ENCODE assay signal across 1 cellular context in genomic region chr2:201780674-201781582, GRCh38.
TF ChIP-seq lines count a peak whose summit lies in the region.

Gene ALS2 (minus strand): TSS chr2:201780933. CDS start chr2:201768885, 12,048 bp downstream.

TF ChIP-seq in HEK293, 187 proteins besides CTCF, POLR2A, EP300 and RAD21 (continued from another document and continues in another):
- TF ChIP-seq ZNF280C (tag by site-specific recombination; IDR thresholded peaks at IDR 0.05) = no peak
- peak; percentile 96 for TF ChIP-seq ZBTB17 (tag by site-specific recombination; IDR thresholded peaks at IDR 0.05)
- peak; percentile 95 for TF ChIP-seq ATF2 (tag by site-specific recombination; IDR thresholded peaks at IDR 0.05; ENCODE audit: low read depth)
- 0 out of 2 replicates have a peak, but pooled peaks have one; percentile 13 for TF ChIP-seq TRIM28 (IDR thresholded peaks at IDR 0.05; ENCODE audit: borderline replicate concordance, low read length)
- TF ChIP-seq ZNF776 (tag by site-specific recombination; IDR thresholded peaks at IDR 0.05; ENCODE audit: borderline replicate concordance) = no peak
- TF ChIP-seq, protein P1, sequence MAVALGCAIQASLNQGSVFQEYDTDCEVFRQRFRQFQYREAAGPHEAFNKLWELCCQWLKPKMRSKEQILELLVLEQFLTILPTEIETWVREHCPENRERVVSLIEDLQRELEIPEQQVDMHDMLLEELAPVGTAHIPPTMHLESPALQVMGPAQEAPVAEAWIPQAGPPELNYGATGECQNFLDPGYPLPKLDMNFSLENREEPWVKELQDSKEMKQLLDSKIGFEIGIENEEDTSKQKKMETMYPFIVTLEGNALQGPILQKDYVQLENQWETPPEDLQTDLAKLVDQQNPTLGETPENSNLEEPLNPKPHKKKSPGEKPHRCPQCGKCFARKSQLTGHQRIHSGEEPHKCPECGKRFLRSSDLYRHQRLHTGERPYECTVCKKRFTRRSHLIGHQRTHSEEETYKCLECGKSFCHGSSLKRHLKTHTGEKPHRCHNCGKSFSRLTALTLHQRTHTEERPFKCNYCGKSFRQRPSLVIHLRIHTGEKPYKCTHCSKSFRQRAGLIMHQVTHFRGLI (tag by site-specific recombination; IDR thresholded peaks at IDR 0.05) = peak; percentile 43; the same call in 1 of the 2 replicates
- no peak for TF ChIP-seq ZNF18 (tag by site-specific recombination; IDR thresholded peaks at IDR 0.05)
- no peak for TF ChIP-seq GFI1B (tag by site-specific recombination; IDR thresholded peaks at IDR 0.05)
- TF ChIP-seq ZNF426 (tag by site-specific recombination; IDR thresholded peaks at IDR 0.05) = no peak
- TF ChIP-seq ZNF223 (tag by site-specific recombination; IDR thresholded peaks at IDR 0.05) = no peak
- TF ChIP-seq KLF7 (tag by site-specific recombination; IDR thresholded peaks at IDR 0.05; ENCODE audit: borderline replicate concordance) = no peak; the same call in 1 of the 2 replicates
- TF ChIP-seq, protein P2, sequence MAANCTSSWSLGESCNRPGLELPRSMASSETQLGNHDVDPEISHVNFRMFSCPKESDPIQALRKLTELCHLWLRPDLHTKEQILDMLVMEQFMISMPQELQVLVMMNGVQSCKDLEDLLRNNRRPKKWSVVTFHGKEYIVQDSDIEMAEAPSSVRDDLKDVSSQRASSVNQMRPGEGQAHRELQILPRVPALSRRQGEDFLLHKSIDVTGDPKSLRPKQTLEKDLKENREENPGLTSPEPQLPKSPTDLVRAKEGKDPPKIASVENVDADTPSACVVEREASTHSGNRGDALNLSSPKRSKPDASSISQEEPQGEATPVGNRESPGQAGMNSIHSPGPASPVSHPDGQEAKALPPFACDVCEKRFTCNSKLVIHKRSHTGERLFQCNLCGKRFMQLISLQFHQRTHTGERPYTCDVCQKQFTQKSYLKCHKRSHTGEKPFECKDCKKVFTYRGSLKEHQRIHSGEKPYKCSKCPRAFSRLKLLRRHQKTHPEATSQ (tag by site-specific recombination; IDR thresholded peaks at IDR 0.05) = no peak
- no peak for TF ChIP-seq ZNF670 (tag by site-specific recombination; IDR thresholded peaks at IDR 0.05; ENCODE audit: low read depth)
- no peak for TF ChIP-seq ZNF549 (tag by site-specific recombination; IDR thresholded peaks at IDR 0.05)
- TF ChIP-seq ZNF10 (tag by site-specific recombination; IDR thresholded peaks at IDR 0.05) = no peak
- no peak for TF ChIP-seq ZNF121 (tag by site-specific recombination; IDR thresholded peaks at IDR 0.05)
- peak; percentile 48; the same call in 1 of the 2 replicates for TF ChIP-seq PRDM1 (tag by site-specific recombination; IDR thresholded peaks at IDR 0.05)
- TF ChIP-seq ZNF521 (tag by site-specific recombination; IDR thresholded peaks at IDR 0.05) = no peak
- no peak for TF ChIP-seq ZSCAN23 (tag by site-specific recombination; IDR thresholded peaks at IDR 0.05)
- peak; percentile 44; the same call in 1 of the 2 replicates for TF ChIP-seq KLF9 (tag by site-specific recombination; IDR thresholded peaks at IDR 0.05; ENCODE audit: low read depth)
- TF ChIP-seq, protein P3, sequence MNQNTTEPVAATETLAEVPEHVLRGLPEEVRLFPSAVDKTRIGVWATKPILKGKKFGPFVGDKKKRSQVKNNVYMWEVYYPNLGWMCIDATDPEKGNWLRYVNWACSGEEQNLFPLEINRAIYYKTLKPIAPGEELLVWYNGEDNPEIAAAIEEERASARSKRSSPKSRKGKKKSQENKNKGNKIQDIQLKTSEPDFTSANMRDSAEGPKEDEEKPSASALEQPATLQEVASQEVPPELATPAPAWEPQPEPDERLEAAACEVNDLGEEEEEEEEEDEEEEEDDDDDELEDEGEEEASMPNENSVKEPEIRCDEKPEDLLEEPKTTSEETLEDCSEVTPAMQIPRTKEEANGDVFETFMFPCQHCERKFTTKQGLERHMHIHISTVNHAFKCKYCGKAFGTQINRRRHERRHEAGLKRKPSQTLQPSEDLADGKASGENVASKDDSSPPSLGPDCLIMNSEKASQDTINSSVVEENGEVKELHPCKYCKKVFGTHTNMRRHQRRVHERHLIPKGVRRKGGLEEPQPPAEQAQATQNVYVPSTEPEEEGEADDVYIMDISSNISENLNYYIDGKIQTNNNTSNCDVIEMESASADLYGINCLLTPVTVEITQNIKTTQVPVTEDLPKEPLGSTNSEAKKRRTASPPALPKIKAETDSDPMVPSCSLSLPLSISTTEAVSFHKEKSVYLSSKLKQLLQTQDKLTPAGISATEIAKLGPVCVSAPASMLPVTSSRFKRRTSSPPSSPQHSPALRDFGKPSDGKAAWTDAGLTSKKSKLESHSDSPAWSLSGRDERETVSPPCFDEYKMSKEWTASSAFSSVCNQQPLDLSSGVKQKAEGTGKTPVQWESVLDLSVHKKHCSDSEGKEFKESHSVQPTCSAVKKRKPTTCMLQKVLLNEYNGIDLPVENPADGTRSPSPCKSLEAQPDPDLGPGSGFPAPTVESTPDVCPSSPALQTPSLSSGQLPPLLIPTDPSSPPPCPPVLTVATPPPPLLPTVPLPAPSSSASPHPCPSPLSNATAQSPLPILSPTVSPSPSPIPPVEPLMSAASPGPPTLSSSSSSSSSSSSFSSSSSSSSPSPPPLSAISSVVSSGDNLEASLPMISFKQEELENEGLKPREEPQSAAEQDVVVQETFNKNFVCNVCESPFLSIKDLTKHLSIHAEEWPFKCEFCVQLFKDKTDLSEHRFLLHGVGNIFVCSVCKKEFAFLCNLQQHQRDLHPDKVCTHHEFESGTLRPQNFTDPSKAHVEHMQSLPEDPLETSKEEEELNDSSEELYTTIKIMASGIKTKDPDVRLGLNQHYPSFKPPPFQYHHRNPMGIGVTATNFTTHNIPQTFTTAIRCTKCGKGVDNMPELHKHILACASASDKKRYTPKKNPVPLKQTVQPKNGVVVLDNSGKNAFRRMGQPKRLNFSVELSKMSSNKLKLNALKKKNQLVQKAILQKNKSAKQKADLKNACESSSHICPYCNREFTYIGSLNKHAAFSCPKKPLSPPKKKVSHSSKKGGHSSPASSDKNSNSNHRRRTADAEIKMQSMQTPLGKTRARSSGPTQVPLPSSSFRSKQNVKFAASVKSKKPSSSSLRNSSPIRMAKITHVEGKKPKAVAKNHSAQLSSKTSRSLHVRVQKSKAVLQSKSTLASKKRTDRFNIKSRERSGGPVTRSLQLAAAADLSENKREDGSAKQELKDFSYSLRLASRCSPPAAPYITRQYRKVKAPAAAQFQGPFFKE (tag by site-specific recombination; IDR thresholded peaks at IDR 0.05; ENCODE audit: borderline replicate concordance) = no peak
- peak; percentile 64; the same call in 1 of the 2 replicates for TF ChIP-seq ZNF76 (tag by site-specific recombination; IDR thresholded peaks at IDR 0.05; ENCODE audit: borderline replicate concordance, low read depth)
- TF ChIP-seq, protein P4, sequence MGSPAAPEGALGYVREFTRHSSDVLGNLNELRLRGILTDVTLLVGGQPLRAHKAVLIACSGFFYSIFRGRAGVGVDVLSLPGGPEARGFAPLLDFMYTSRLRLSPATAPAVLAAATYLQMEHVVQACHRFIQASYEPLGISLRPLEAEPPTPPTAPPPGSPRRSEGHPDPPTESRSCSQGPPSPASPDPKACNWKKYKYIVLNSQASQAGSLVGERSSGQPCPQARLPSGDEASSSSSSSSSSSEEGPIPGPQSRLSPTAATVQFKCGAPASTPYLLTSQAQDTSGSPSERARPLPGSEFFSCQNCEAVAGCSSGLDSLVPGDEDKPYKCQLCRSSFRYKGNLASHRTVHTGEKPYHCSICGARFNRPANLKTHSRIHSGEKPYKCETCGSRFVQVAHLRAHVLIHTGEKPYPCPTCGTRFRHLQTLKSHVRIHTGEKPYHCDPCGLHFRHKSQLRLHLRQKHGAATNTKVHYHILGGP (tag by site-specific recombination; IDR thresholded peaks at IDR 0.05) = no peak
- no peak for TF ChIP-seq ZNF146 (tag by site-specific recombination; IDR thresholded peaks at IDR 0.05)
- TF ChIP-seq, protein P5, sequence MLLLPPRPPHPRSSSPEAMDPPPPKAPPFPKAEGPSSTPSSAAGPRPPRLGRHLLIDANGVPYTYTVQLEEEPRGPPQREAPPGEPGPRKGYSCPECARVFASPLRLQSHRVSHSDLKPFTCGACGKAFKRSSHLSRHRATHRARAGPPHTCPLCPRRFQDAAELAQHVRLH (tag by site-specific recombination; IDR thresholded peaks at IDR 0.05) = peak; percentile 87
- no peak for TF ChIP-seq WT1 (tag by site-specific recombination; IDR thresholded peaks at IDR 0.05)
- no peak for TF ChIP-seq ZNF19 (tag by site-specific recombination; IDR thresholded peaks at IDR 0.05; ENCODE audit: low read depth)
- peak; percentile 84 for TF ChIP-seq ZNF600 (tag by site-specific recombination; IDR thresholded peaks at IDR 0.05)
- no peak for TF ChIP-seq ZNF596 (tag by site-specific recombination; IDR thresholded peaks at IDR 0.05)
- TF ChIP-seq ZNF114 (tag by site-specific recombination; IDR thresholded peaks at IDR 0.05) = no peak
- TF ChIP-seq ZNF621 (tag by site-specific recombination; IDR thresholded peaks at IDR 0.05) = no peak
- TF ChIP-seq ZNF2 (tag by site-specific recombination; IDR thresholded peaks at IDR 0.05) = no peak
- TF ChIP-seq ZNF16 (tag by site-specific recombination; IDR thresholded peaks at IDR 0.05; ENCODE audit: low read depth) = no peak
- no peak for TF ChIP-seq BCL11A (tag by site-specific recombination; IDR thresholded peaks at IDR 0.05; ENCODE audit: low read depth)
- TF ChIP-seq KLF1 (tag by site-specific recombination; IDR thresholded peaks at IDR 0.05) = peak; percentile 74
- TF ChIP-seq, protein P6, sequence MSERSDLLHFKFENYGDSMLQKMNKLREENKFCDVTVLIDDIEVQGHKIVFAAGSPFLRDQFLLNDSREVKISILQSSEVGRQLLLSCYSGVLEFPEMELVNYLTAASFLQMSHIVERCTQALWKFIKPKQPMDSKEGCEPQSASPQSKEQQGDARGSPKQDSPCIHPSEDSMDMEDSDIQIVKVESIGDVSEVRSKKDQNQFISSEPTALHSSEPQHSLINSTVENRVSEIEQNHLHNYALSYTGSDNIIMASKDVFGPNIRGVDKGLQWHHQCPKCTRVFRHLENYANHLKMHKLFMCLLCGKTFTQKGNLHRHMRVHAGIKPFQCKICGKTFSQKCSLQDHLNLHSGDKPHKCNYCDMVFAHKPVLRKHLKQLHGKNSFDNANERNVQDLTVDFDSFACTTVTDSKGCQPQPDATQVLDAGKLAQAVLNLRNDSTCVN (tag by site-specific recombination; optimal IDR thresholded peaks at IDR 0.05) = peak; percentile 75
- TF ChIP-seq ZNF830 (tag by site-specific recombination; IDR thresholded peaks at IDR 0.05; ENCODE audit: low read depth) = no peak
- no peak for TF ChIP-seq ZNF544 (tag by site-specific recombination; IDR thresholded peaks at IDR 0.05)
- no peak for TF ChIP-seq OVOL3 (tag by site-specific recombination; IDR thresholded peaks at IDR 0.05)
- no peak for TF ChIP-seq ZNF169 (tag by site-specific recombination; IDR thresholded peaks at IDR 0.05)
- TF ChIP-seq ZBTB10 (tag by site-specific recombination; IDR thresholded peaks at IDR 0.05) = 0 out of 2 replicates have a peak, but pooled peaks have one; percentile 12
- TF ChIP-seq GLI2 (tag by site-specific recombination; IDR thresholded peaks at IDR 0.05; ENCODE audit: borderline replicate concordance, low read depth) = no peak
- TF ChIP-seq ZSCAN30 (tag by site-specific recombination; IDR thresholded peaks at IDR 0.05) = no peak
- no peak for TF ChIP-seq YY2 (tag by site-specific recombination; IDR thresholded peaks at IDR 0.05)
